22 cellular contexts compared by ENCODE assay signal in genomic region chr6:10000461-10000992, GRCh38.
"Had no signal": no experiment of that assay in that cellular context is flagged by ENCODE, and none has a peak within 500 bp of the region (broad histone marks: within the 10 kb centered on the region; RNA-seq: fewer than 3 reads in every experiment).

No MANE protein-coding gene starts in this region.

- H3K9me3 Mint-ChIP-seq: activated CD4-positive, alpha-beta memory T cell treated with anti-CD3 and anti-CD28 coated beads for 36 hours; activated naive CD8-positive, alpha-beta T cell treated with anti-CD3 and anti-CD28 coated beads, Interleukin-2, amount 10 ng/mL, durations not matched to agents 7 days and 5 days; nephron; T-helper 2 cell treated with Interferon-gamma antibody and Interleukin-4, amounts not matched to agents 5 μg/mL and 100 μg/mL, for 36 hours; type B pancreatic cell had no signal

- H3K27me3 Mint-ChIP-seq: activated B cell treated with CpG ODN at 0.5 μM for 24 hours; activated CD4-positive, alpha-beta memory T cell treated with anti-CD3 and anti-CD28 coated beads for 36 hours; activated CD8-positive, alpha-beta memory T cell treated with anti-CD3 and anti-CD28 coated beads, Interleukin-2, amount 10 ng/mL, durations not matched to agents 7 days and 5 days; activated naive CD8-positive, alpha-beta T cell treated with anti-CD3 and anti-CD28 coated beads, Interleukin-2, amount 10 ng/mL, durations not matched to agents 7 days and 5 days; type B pancreatic cell had no signal

- DNase-seq: activated B cell treated with CpG ODN at 0.5 μM for 24 hours; activated CD4-positive, alpha-beta memory T cell treated with anti-CD3 and anti-CD28 coated beads for 36 hours; activated CD4-positive, alpha-beta T cell treated with anti-CD3 and anti-CD28 coated beads for 4 hours; activated CD8-positive, alpha-beta memory T cell treated with anti-CD3 and anti-CD28 coated beads, Interleukin-2, amount 10 ng/mL, durations not matched to agents 7 days and 5 days; activated naive CD4-positive, alpha-beta T cell treated with Interleukin-2 at 50 U/mL for 16 hours; activated naive CD8-positive, alpha-beta T cell treated with anti-CD3 and anti-CD28 coated beads, Interleukin-2, amount 10 ng/mL, durations not matched to agents 7 days and 5 days; body of pancreas; central memory CD4-positive, alpha-beta T cell; dorsolateral prefrontal cortex; gastrocnemius medialis; head of caudate nucleus; left lung; midbrain; stimulated activated CD4-positive, alpha-beta T cell treated with anti-CD3 and anti-CD28 coated beads, Interleukin-4, amount 100 ng/mL, for 1 hour; stomach had no signal

- ATAC-seq: activated CD8-positive, alpha-beta memory T cell treated with anti-CD3 and anti-CD28 coated beads, Interleukin-2, amount 10 ng/mL, durations not matched to agents 7 days and 5 days; body of pancreas; gastrocnemius medialis; left lung; sciatic nerve had no signal

- H3K4me3 ChIP-seq: body of pancreas, dorsolateral prefrontal cortex, gastrocnemius medialis, left lung, smooth muscle cell, stomach had no signal

- H3K36me3 ChIP-seq: gastrocnemius medialis, left lung, stomach had no signal

- H3K27me3 ChIP-seq: body of pancreas, dorsolateral prefrontal cortex, gastrocnemius medialis, left lung, stomach had no signal

- H3K4me3 Mint-ChIP-seq: activated B cell treated with CpG ODN at 0.5 μM for 24 hours; activated CD4-positive, alpha-beta memory T cell treated with anti-CD3 and anti-CD28 coated beads for 36 hours; activated CD8-positive, alpha-beta memory T cell treated with anti-CD3 and anti-CD28 coated beads, Interleukin-2, amount 10 ng/mL, durations not matched to agents 7 days and 5 days; activated naive CD8-positive, alpha-beta T cell treated with anti-CD3 and anti-CD28 coated beads, Interleukin-2, amount 10 ng/mL, durations not matched to agents 7 days and 5 days; nephron; T-helper 2 cell treated with Interferon-gamma antibody and Interleukin-4, amounts not matched to agents 5 μg/mL and 100 μg/mL, for 36 hours; type B pancreatic cell had no signal

- H3K36me3 Mint-ChIP-seq: activated CD4-positive, alpha-beta memory T cell treated with anti-CD3 and anti-CD28 coated beads for 36 hours; activated CD8-positive, alpha-beta memory T cell treated with anti-CD3 and anti-CD28 coated beads, Interleukin-2, amount 10 ng/mL, durations not matched to agents 7 days and 5 days; activated naive CD8-positive, alpha-beta T cell treated with anti-CD3 and anti-CD28 coated beads, Interleukin-2, amount 10 ng/mL, durations not matched to agents 7 days and 5 days; type B pancreatic cell had no signal

- H3K27ac Mint-ChIP-seq: activated B cell treated with CpG ODN at 0.5 μM for 24 hours; activated CD4-positive, alpha-beta memory T cell treated with anti-CD3 and anti-CD28 coated beads for 36 hours; activated CD8-positive, alpha-beta memory T cell treated with anti-CD3 and anti-CD28 coated beads, Interleukin-2, amount 10 ng/mL, durations not matched to agents 7 days and 5 days; activated naive CD8-positive, alpha-beta T cell treated with anti-CD3 and anti-CD28 coated beads, Interleukin-2, amount 10 ng/mL, durations not matched to agents 7 days and 5 days; nephron; T-helper 2 cell treated with Interferon-gamma antibody and Interleukin-4, amounts not matched to agents 5 μg/mL and 100 μg/mL, for 36 hours; type B pancreatic cell had no signal

- FAIRE-seq: colon had no signal

- H3K9me3 ChIP-seq: body of pancreas, gastrocnemius medialis, left lung, stomach had no signal

- H3K27ac ChIP-seq: body of pancreas, dorsolateral prefrontal cortex, gastrocnemius medialis, left lung, parathyroid adenoma, stomach had no signal

- H3K4me1 ChIP-seq: body of pancreas, gastrocnemius medialis, left lung, parathyroid adenoma, stomach had no signal

- H3K4me1 Mint-ChIP-seq: activated B cell treated with CpG ODN at 0.5 μM for 24 hours; activated CD8-positive, alpha-beta memory T cell treated with anti-CD3 and anti-CD28 coated beads, Interleukin-2, amount 10 ng/mL, durations not matched to agents 7 days and 5 days; activated naive CD8-positive, alpha-beta T cell treated with anti-CD3 and anti-CD28 coated beads, Interleukin-2, amount 10 ng/mL, durations not matched to agents 7 days and 5 days; nephron had no signal

- H3K4me2 ChIP-seq: smooth muscle cell had no signal
